Comparison of ENCODE assay signal across 1 cellular context in the genomic region with DNA sequence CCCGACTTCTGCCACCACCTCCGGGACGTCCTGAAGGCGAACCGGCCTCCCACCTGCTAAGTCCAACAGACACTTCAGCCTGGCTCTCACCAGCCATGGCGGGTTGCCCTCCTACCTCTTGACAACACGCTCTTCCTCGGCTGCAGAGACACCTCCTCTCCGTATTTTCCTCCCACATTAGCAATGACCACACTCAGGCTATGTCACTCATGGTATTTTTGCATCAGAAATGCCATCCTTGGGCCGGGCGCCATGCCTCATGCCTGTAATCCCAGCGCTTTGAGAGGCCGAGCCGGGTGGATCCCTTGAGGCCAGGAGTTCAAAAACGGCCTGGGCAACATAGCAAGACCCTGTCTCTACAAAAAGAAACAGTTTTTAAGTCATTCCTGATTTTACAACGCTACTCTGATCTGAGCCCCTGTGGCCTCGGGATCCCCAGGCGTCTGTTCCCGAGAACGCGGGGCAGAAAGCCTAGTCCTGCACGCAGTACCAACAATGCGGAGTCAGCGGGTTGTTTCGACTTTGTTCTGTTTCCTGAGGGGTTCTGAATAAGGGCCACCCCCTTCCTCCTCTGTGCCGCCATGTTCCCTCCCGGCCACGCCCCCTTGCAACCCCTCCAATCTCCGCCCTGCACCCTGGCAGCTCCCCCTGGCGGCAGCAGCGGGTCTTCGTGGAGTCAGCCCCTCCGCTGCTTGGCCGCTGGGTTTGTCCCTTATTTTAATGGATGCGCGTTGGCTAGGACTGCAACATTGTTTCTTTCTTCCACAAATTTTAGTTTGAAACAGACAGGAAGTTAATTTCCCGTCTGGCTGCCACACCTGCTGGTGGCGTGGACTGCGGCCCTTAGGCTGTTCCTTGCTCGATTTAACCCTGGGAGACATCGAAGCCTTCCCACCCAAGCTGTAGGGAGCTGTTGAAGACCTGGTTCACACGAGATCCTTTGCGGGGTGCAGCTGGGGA.
TF ChIP-seq lines count a peak whose summit lies in the region.

No MANE protein-coding gene starts in this region.

TF ChIP-seq in HepG2, 621 proteins besides CTCF, POLR2A, EP300 and RAD21 (continued from another document and continues in another):
- TF ChIP-seq, protein P1, sequence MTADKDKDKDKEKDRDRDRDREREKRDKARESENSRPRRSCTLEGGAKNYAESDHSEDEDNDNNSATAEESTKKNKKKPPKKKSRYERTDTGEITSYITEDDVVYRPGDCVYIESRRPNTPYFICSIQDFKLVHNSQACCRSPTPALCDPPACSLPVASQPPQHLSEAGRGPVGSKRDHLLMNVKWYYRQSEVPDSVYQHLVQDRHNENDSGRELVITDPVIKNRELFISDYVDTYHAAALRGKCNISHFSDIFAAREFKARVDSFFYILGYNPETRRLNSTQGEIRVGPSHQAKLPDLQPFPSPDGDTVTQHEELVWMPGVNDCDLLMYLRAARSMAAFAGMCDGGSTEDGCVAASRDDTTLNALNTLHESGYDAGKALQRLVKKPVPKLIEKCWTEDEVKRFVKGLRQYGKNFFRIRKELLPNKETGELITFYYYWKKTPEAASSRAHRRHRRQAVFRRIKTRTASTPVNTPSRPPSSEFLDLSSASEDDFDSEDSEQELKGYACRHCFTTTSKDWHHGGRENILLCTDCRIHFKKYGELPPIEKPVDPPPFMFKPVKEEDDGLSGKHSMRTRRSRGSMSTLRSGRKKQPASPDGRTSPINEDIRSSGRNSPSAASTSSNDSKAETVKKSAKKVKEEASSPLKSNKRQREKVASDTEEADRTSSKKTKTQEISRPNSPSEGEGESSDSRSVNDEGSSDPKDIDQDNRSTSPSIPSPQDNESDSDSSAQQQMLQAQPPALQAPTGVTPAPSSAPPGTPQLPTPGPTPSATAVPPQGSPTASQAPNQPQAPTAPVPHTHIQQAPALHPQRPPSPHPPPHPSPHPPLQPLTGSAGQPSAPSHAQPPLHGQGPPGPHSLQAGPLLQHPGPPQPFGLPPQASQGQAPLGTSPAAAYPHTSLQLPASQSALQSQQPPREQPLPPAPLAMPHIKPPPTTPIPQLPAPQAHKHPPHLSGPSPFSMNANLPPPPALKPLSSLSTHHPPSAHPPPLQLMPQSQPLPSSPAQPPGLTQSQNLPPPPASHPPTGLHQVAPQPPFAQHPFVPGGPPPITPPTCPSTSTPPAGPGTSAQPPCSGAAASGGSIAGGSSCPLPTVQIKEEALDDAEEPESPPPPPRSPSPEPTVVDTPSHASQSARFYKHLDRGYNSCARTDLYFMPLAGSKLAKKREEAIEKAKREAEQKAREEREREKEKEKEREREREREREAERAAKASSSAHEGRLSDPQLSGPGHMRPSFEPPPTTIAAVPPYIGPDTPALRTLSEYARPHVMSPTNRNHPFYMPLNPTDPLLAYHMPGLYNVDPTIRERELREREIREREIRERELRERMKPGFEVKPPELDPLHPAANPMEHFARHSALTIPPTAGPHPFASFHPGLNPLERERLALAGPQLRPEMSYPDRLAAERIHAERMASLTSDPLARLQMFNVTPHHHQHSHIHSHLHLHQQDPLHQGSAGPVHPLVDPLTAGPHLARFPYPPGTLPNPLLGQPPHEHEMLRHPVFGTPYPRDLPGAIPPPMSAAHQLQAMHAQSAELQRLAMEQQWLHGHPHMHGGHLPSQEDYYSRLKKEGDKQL (CRISPR knock-in tag; IDR thresholded peaks at IDR 0.05; ENCODE audit: low read depth) = no peak
- TF ChIP-seq MED8 (CRISPR knock-in tag; IDR thresholded peaks at IDR 0.05; ENCODE audit: insufficient replicate concordance) = no peak
- no peak for TF ChIP-seq THAP8 (CRISPR knock-in tag; IDR thresholded peaks at IDR 0.05; ENCODE audit: borderline replicate concordance)
- peak; percentile 87; the same call in 1 of the 2 replicates for TF ChIP-seq ZNF572 (CRISPR knock-in tag; IDR thresholded peaks at IDR 0.05)
- 0 out of 2 replicates have a peak, but pooled peaks have one; percentile 52 for TF ChIP-seq ZBTB7B (CRISPR knock-in tag; IDR thresholded peaks at IDR 0.05)
- TF ChIP-seq NCOR1 (IDR thresholded peaks at IDR 0.05; ENCODE audit: borderline replicate concordance, low read length) = peak; percentile 48; the same call in 1 of the 2 replicates
- TF ChIP-seq ZBTB20 (CRISPR knock-in tag; IDR thresholded peaks at IDR 0.05; ENCODE audit: borderline replicate concordance, low read depth) = no peak
- TF ChIP-seq SMAD1 (CRISPR knock-in tag; IDR thresholded peaks at IDR 0.05; ENCODE audit: borderline replicate concordance, low read depth) = no peak
- no peak for TF ChIP-seq ZNF746 (CRISPR knock-in tag; IDR thresholded peaks at IDR 0.05)
- TF ChIP-seq, protein P2, sequence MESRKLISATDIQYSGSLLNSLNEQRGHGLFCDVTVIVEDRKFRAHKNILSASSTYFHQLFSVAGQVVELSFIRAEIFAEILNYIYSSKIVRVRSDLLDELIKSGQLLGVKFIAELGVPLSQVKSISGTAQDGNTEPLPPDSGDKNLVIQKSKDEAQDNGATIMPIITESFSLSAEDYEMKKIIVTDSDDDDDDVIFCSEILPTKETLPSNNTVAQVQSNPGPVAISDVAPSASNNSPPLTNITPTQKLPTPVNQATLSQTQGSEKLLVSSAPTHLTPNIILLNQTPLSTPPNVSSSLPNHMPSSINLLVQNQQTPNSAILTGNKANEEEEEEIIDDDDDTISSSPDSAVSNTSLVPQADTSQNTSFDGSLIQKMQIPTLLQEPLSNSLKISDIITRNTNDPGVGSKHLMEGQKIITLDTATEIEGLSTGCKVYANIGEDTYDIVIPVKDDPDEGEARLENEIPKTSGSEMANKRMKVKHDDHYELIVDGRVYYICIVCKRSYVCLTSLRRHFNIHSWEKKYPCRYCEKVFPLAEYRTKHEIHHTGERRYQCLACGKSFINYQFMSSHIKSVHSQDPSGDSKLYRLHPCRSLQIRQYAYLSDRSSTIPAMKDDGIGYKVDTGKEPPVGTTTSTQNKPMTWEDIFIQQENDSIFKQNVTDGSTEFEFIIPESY (CRISPR knock-in tag; IDR thresholded peaks at IDR 0.05) = peak; percentile 83
- TF ChIP-seq ZSCAN21 (CRISPR knock-in tag; IDR thresholded peaks at IDR 0.05; ENCODE audit: borderline replicate concordance) = 0 out of 2 replicates have a peak, but pooled peaks have one; percentile 15
- peak; percentile 49 for TF ChIP-seq AGO2 (optimal IDR thresholded peaks at IDR 0.05; ENCODE audit: low read depth, low read length)
- TF ChIP-seq ZNF256 (CRISPR knock-in tag; conservative IDR thresholded peaks at IDR 0.05) = peak; percentile 85; the same call in 1 of the 2 replicates
- TF ChIP-seq WIZ (CRISPR knock-in tag; IDR thresholded peaks at IDR 0.05) = peak; percentile 89; the same call in 1 of the 2 replicates
- peak; percentile 50; the same call in 1 of the 2 replicates for TF ChIP-seq ZNF609 (CRISPR knock-in tag; IDR thresholded peaks at IDR 0.05; ENCODE audit: borderline replicate concordance)
- TF ChIP-seq CREB1 (IDR thresholded peaks at IDR 0.05) = no peak
- TF ChIP-seq CREB1 (CRISPR knock-in tag; IDR thresholded peaks at IDR 0.05) = peak; percentile 72
- TF ChIP-seq, protein P3, sequence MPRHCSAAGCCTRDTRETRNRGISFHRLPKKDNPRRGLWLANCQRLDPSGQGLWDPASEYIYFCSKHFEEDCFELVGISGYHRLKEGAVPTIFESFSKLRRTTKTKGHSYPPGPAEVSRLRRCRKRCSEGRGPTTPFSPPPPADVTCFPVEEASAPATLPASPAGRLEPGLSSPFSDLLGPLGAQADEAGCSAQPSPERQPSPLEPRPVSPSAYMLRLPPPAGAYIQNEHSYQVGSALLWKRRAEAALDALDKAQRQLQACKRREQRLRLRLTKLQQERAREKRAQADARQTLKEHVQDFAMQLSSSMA (CRISPR knock-in tag; IDR thresholded peaks at IDR 0.05) = peak; percentile 25; the same call in 1 of the 2 replicates
- no peak for TF ChIP-seq ZFAT (CRISPR knock-in tag; conservative IDR thresholded peaks at IDR 0.05)
- TF ChIP-seq KDM5A (IDR thresholded peaks at IDR 0.05; ENCODE audit: borderline replicate concordance, low read length) = peak; percentile 65; the same call in 1 of the 2 replicates
- no peak for TF ChIP-seq EZH2 (conservative IDR thresholded peaks at IDR 0.05; ENCODE audit: low read depth, low read length)
- TF ChIP-seq, protein P4, sequence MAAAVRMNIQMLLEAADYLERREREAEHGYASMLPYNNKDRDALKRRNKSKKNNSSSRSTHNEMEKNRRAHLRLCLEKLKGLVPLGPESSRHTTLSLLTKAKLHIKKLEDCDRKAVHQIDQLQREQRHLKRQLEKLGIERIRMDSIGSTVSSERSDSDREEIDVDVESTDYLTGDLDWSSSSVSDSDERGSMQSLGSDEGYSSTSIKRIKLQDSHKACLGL (CRISPR knock-in tag; IDR thresholded peaks at IDR 0.05) = 0 out of 2 replicates have a peak, but pooled peaks have one; percentile 73
- peak; percentile 78; the same call in 1 of the 2 replicates for TF ChIP-seq NAIF1 (CRISPR knock-in tag; IDR thresholded peaks at IDR 0.05; ENCODE audit: borderline replicate concordance)
- TF ChIP-seq ZNF512B (CRISPR knock-in tag; IDR thresholded peaks at IDR 0.05; ENCODE audit: borderline replicate concordance) = no peak
- no peak for TF ChIP-seq SRSF4 (IDR thresholded peaks at IDR 0.05; ENCODE audit: low read depth, low read length, poor library complexity, severe bottlenecking)
- peak; percentile 81; the same call in 1 of the 2 replicates for TF ChIP-seq KDM5B (CRISPR knock-in tag; IDR thresholded peaks at IDR 0.05; ENCODE audit: borderline replicate concordance)
- TF ChIP-seq ZNF230 (CRISPR knock-in tag; IDR thresholded peaks at IDR 0.05) = peak; percentile 24; the same call in 1 of the 2 replicates
- 0 out of 2 replicates have a peak, but pooled peaks have one; percentile 33 for TF ChIP-seq MYC (CRISPR knock-in tag; IDR thresholded peaks at IDR 0.05; ENCODE audit: borderline replicate concordance)
- TF ChIP-seq ZBTB25 (CRISPR knock-in tag; IDR thresholded peaks at IDR 0.05) = peak; percentile 62; the same call in 1 of the 2 replicates
- peak; percentile 77; the same call in 1 of the 2 replicates for TF ChIP-seq ZNF160 (CRISPR knock-in tag; IDR thresholded peaks at IDR 0.05)
- no peak; the same call in 1 of the 2 replicates for TF ChIP-seq ZBTB7A (CRISPR knock-in tag; IDR thresholded peaks at IDR 0.05)
- TF ChIP-seq SP5 (CRISPR knock-in tag; IDR thresholded peaks at IDR 0.05; ENCODE audit: borderline replicate concordance, low read depth) = peak; percentile 79
